Comparison of ENCODE assay signal across 1 cellular context in the genomic region with DNA sequence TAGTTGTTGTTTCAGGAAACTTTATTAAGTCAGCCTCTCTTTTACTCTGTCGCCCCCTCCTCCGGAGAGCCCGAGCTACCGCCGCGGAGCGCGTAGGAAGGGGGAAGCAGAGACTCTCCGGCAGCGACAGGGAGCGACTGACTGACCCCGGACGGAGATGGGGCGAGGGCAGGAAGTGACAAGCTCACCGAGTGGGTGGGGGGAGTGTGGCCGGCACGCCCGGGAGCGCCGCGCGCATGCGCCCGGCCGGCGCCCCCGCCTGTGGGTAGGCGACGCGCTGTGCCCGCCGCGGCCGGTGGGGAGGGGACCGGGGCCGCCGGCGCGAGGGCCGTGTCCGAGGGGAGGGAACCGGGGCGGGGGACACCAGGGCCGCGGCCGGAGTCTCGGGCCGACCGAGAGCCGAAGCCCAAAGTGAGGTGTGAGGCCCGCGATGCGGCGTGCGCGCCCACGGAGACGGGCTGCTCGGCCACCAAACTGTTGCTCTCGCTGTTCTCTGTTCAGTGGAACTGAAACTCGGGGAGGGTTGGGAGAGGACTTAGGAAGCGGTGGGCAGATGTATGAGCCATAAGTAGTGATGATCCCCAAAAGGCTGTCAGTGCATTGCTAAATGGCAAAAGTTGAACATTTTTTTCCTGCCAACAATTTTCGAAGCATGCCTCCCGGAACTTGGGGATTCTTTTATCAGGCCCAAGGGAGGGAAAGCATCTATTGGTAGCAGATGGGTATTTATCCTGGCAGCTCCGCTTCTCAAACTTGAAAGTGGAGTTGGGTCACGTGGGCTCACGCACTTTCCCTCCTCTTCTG.
TF ChIP-seq lines count a peak whose summit lies in the region.

A gene with protein sequence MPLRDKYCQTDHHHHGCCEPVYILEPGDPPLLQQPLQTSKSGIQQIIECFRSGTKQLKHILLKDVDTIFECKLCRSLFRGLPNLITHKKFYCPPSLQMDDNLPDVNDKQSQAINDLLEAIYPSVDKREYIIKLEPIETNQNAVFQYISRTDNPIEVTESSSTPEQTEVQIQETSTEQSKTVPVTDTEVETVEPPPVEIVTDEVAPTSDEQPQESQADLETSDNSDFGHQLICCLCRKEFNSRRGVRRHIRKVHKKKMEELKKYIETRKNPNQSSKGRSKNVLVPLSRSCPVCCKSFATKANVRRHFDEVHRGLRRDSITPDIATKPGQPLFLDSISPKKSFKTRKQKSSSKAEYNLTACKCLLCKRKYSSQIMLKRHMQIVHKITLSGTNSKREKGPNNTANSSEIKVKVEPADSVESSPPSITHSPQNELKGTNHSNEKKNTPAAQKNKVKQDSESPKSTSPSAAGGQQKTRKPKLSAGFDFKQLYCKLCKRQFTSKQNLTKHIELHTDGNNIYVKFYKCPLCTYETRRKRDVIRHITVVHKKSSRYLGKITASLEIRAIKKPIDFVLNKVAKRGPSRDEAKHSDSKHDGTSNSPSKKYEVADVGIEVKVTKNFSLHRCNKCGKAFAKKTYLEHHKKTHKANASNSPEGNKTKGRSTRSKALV (minus strand): TSS at position 143 of the 804 bp plus-strand sequence. CDS start 1,151 bp downstream, outside the sequence.

TF ChIP-seq in H1, 55 proteins besides CTCF, POLR2A, EP300 and RAD21 (continued from another document):
- TF ChIP-seq SP4 (IDR thresholded peaks at IDR 0.05; ENCODE audit: low read length) (no peak), ZNF274 (IDR thresholded peaks at IDR 0.05; ENCODE audit: borderline replicate concordance, extremely low read depth, low read length) (no peak), FOSL1 (IDR thresholded peaks at IDR 0.05; ENCODE audit: insufficient read depth, low read depth, low read length) (no peak), TAF1 (IDR thresholded peaks at IDR 0.05; ENCODE audit: low read depth, low read length) (0 out of 2 replicates have a peak, but pooled peaks have one; percentile 51)
- TF ChIP-seq, protein P1, sequence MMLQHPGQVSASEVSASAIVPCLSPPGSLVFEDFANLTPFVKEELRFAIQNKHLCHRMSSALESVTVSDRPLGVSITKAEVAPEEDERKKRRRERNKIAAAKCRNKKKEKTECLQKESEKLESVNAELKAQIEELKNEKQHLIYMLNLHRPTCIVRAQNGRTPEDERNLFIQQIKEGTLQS (IDR thresholded peaks at IDR 0.05; ENCODE audit: insufficient read depth, low read depth, low read length): no peak
